Comparison of ENCODE assay signal across 1 cellular context in genomic region chr14:100239840-100240724, GRCh38.
TF ChIP-seq lines count a peak whose summit lies in the region.

No MANE protein-coding gene starts in this region.

TF ChIP-seq in GM12878, 131 proteins besides CTCF, POLR2A, EP300 and RAD21 (continued from another document and continues in another):
- TF ChIP-seq E2F4 (IDR thresholded peaks at IDR 0.05; ENCODE audit: low read depth, low read length) = no peak
- peak; percentile 53; the same call in 1 of the 2 replicates for TF ChIP-seq RELB (IDR thresholded peaks at IDR 0.05; ENCODE audit: low read depth)
- peak; percentile 30; the same call in 1 of the 2 replicates for TF ChIP-seq GATAD2B (conservative IDR thresholded peaks at IDR 0.05; ENCODE audit: low read depth)
- peak; percentile 60; the same call in 1 of the 2 replicates for TF ChIP-seq SIN3A (IDR thresholded peaks at IDR 0.05; ENCODE audit: low read depth, low read length)
- TF ChIP-seq CUX1 (IDR thresholded peaks at IDR 0.05; ENCODE audit: insufficient replicate concordance, low read depth, low read length) = no peak
- TF ChIP-seq NKRF (conservative IDR thresholded peaks at IDR 0.05) = peak; percentile 53; the same call in 1 of the 2 replicates
- TF ChIP-seq ZNF24 (IDR thresholded peaks at IDR 0.05) = no peak
- TF ChIP-seq SREBF2 (IDR thresholded peaks at IDR 0.05; ENCODE audit: low read length) = no peak
- TF ChIP-seq LARP7 (IDR thresholded peaks at IDR 0.05) = no peak; the same call in 1 of the 2 replicates
- TF ChIP-seq STAT1 (conservative IDR thresholded peaks at IDR 0.05) = no peak
- TF ChIP-seq PML (IDR thresholded peaks at IDR 0.05; ENCODE audit: low read length) = no peak
- peak; percentile 35 to 73; a peak in 2 of 4 replicates for TF ChIP-seq BHLHE40 (IDR thresholded peaks at IDR 0.05; ENCODE audit: borderline replicate concordance in 1 of 2, low read depth in 2 of 2, low read length in 1 of 2)
- TF ChIP-seq RBBP5 (conservative IDR thresholded peaks at IDR 0.05) = no peak
- TF ChIP-seq BRCA1 (IDR thresholded peaks at IDR 0.05; ENCODE audit: low read depth, low read length) = no peak
- no peak for TF ChIP-seq CBX5 (IDR thresholded peaks at IDR 0.05; ENCODE audit: low read depth)
- TF ChIP-seq ZBED1 (IDR thresholded peaks at IDR 0.05; ENCODE audit: borderline replicate concordance) = no peak
- TF ChIP-seq POLR2AphosphoS5 (IDR thresholded peaks at IDR 0.05; ENCODE audit: low read length) = peak; percentile 55; the same call in 1 of the 2 replicates
- TF ChIP-seq NR2F1 (conservative IDR thresholded peaks at IDR 0.05) = peak; percentile 20; the same call in 1 of the 2 replicates
- no peak for TF ChIP-seq ELK1 (IDR thresholded peaks at IDR 0.05; ENCODE audit: low read depth, low read length)
- no peak for TF ChIP-seq FOS (IDR thresholded peaks at IDR 0.05; ENCODE audit: borderline replicate concordance, extremely low read depth, insufficient read length)
- peak; percentile 35 for TF ChIP-seq BCL3 (IDR thresholded peaks at IDR 0.05; ENCODE audit: borderline replicate concordance, insufficient read depth, low read depth, low read length, poor library complexity, severe bottlenecking)
- TF ChIP-seq RB1 (IDR thresholded peaks at IDR 0.05; ENCODE audit: borderline replicate concordance) = no peak; the same call in 1 of the 2 replicates
- 0 out of 2 replicates have a peak, but pooled peaks have one; percentile 72 for TF ChIP-seq HSF1 (IDR thresholded peaks at IDR 0.05; ENCODE audit: low read depth, low read length)
- TF ChIP-seq MTA3 (IDR thresholded peaks at IDR 0.05; ENCODE audit: borderline replicate concordance, low read length) = no peak
- no peak for TF ChIP-seq NFIC (IDR thresholded peaks at IDR 0.05; ENCODE audit: low read depth, low read length)
- TF ChIP-seq MYC (IDR thresholded peaks at IDR 0.05; ENCODE audit: insufficient read depth, insufficient read length, insufficient replicate concordance, low read length, severe bottlenecking) = no peak
- no peak for TF ChIP-seq ZBTB40 (IDR thresholded peaks at IDR 0.05; ENCODE audit: borderline replicate concordance)
- no peak for TF ChIP-seq TBL1XR1 (IDR thresholded peaks at IDR 0.05; ENCODE audit: low read depth, low read length)
- TF ChIP-seq SUZ12 (IDR thresholded peaks at IDR 0.05; ENCODE audit: unreplicated experiment) = no peak
- no peak for TF ChIP-seq NRF1 (conservative IDR thresholded peaks at IDR 0.05; ENCODE audit: low read depth, low read length)
- TF ChIP-seq SMARCA5 (IDR thresholded peaks at IDR 0.05) = peak; percentile 76; the same call in 1 of the 2 replicates
- peak; percentile 31; the same call in 1 of the 2 replicates for TF ChIP-seq PKNOX1 (IDR thresholded peaks at IDR 0.05)
- TF ChIP-seq ATF3 (IDR thresholded peaks at IDR 0.05; ENCODE audit: borderline replicate concordance, extremely low read depth, low read depth, low read length) = no peak
